In the genomic region with DNA sequence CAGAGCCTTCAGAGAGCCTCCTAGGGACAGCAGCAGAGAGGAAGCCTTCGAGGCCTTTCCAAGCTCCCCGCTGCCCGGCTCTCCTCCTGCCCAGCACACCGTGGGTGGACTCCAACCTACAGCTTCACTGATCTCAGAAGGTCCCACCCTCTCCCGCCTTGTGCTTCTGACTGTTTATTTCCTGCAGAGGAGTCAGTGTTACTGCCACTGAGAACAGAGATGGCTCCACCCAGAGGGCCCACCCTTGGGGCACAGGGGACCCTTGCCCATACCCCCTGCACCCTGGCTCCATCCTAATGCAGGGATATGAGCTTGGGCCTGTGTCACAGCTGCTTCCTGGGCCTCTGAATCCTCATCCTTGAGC, we compare ENCODE assay signal across 7 cellular contexts. TPM values are rescaled to one million over a fixed set of nuclear protein-coding genes. Genes with fewer than 3 reads are reported as not detected.
DNase-seq lines count a peak whose midpoint lies in the region; ATAC-seq and TF ChIP-seq lines count a peak whose summit lies in the region.

No MANE protein-coding gene starts in this region.

- H3K4me3 ChIP-seq in Peyer's patch (no peak overlapping the region), mesenchymal stem cell (ENCODE audit: insufficient read depth in 1 of 2, low read depth in 1 of 2, low read length in 2 of 2) (no peak overlapping the region)

- H3K4me1 ChIP-seq in Peyer's patch = peaks cover 0 to 68% (median 4%) of the 10 kb centered on the region in 4 donors
- H3K4me1 ChIP-seq in mesenchymal stem cell (ENCODE audit: control insufficient read depth, insufficient read depth, low read depth, low read length) = peaks cover 47% of the 10 kb centered on the region

- H3K27me3 ChIP-seq in Peyer's patch = no peaks in the 10 kb centered on the region
- H3K27me3 ChIP-seq in mesenchymal stem cell (ENCODE audit: control insufficient read depth in 1 of 2, insufficient read depth in 1 of 2, low read length in 2 of 2) = no peaks in the 10 kb centered on the region

- no peak overlapping the region for H4K91ac ChIP-seq in mesenchymal stem cell (ENCODE audit: low read length)

- no peaks in the 10 kb centered on the region for H3K27me3 Mint-ChIP-seq in activated naive CD8-positive, alpha-beta T cell treated with anti-CD3 and anti-CD28 coated beads for 36 hours
- peaks cover 5 to 14% of the 10 kb centered on the region in 2 donors for H3K27me3 Mint-ChIP-seq in stimulated activated naive B cell treated with anti-CD40 and anti-IgM and Interleukin-4, amounts not matched to agents 10 μg/mL and 1 μg/mL and 100 μg/mL, for 72 hours

- H3K79me1 ChIP-seq in mesenchymal stem cell (replicated peaks; ENCODE audit: low read length, poor library complexity, severe bottlenecking) = no peaks in the 10 kb centered on the region

- no peak overlapping the region for H3K4me2 ChIP-seq in mesenchymal stem cell (ENCODE audit: low read length, poor library complexity, severe bottlenecking)

- peak in 1 of 2 donors; percentile 55 for TF ChIP-seq POLR2A in Peyer's patch (IDR thresholded peaks at IDR 0.05)

- peak overlapping the region; percentile 17 for H2BK15ac ChIP-seq in mesenchymal stem cell (ENCODE audit: low read depth, poor library complexity, severe bottlenecking)

- H3K9me3 Mint-ChIP-seq in activated naive CD8-positive, alpha-beta T cell treated with anti-CD3 and anti-CD28 coated beads for 36 hours = peaks cover 2% of the 10 kb centered on the region
- H3K9me3 Mint-ChIP-seq in stimulated activated naive B cell treated with anti-CD40 and anti-IgM and Interleukin-4, amounts not matched to agents 10 μg/mL and 1 μg/mL and 100 μg/mL, for 72 hours = no peaks in the 10 kb centered on the region

- no peak overlapping the region for H3K23ac ChIP-seq in mesenchymal stem cell (ENCODE audit: low read length in 2 of 2)

- H4K8ac ChIP-seq in mesenchymal stem cell (ENCODE audit: low read length) = peak overlapping the region; percentile 62

- H3K27ac Mint-ChIP-seq in activated naive CD8-positive, alpha-beta T cell treated with anti-CD3 and anti-CD28 coated beads for 36 hours = peak overlapping the region; percentile 82
- no peak overlapping the region for H3K27ac Mint-ChIP-seq in stimulated activated naive B cell treated with anti-CD40 and anti-IgM and Interleukin-4, amounts not matched to agents 10 μg/mL and 1 μg/mL and 100 μg/mL, for 72 hours

- H2BK5ac ChIP-seq in mesenchymal stem cell (ENCODE audit: low read depth, low read length, poor library complexity, severe bottlenecking) = no peak overlapping the region

- no peak overlapping the region for H3K14ac ChIP-seq in mesenchymal stem cell (ENCODE audit: low read length in 2 of 2)

- 88% methylated on average over 5 of the region's 5 CpGs for WGBS in mesenchymal stem cell

- H3K36me3 ChIP-seq in Peyer's patch (no peaks in the 10 kb centered on the region), mesenchymal stem cell (ENCODE audit: control insufficient read depth in 1 of 2, insufficient read depth in 2 of 2, low read depth in 1 of 2, low read length in 2 of 2) (no peaks in the 10 kb centered on the region)

- no peak overlapping the region for H2AK5ac ChIP-seq in mesenchymal stem cell (ENCODE audit: low read length, severe bottlenecking)

- in situ Hi-C loops in GM13977 (cut with MboI; ENCODE audit: low pct_unique_long_range_greater_than_20kb, low sequenced_read_pairs, unreplicated experiment) = no loop called here

- no peak overlapping the region for H2BK120ac ChIP-seq in mesenchymal stem cell (ENCODE audit: low read depth, low read length)

- DNase-seq in Peyer's patch (peak in 2 of 3 donors; percentile 72 to 74), mesenchymal stem cell (peak; percentile 27), substantia nigra (lab: John Stamatoyannopoulos, UW) (peak in 5 of 49 donors; percentile 17 to 50 (median 23)), GM13977 (ENCODE audit: low spot score) (no peak)
- DNase-seq in activated naive CD8-positive, alpha-beta T cell treated with anti-CD3 and anti-CD28 coated beads for 36 hours = peak; percentile 59
- no peak for DNase-seq in stimulated activated naive B cell treated with anti-CD40 and anti-IgM and Interleukin-4, amounts not matched to agents 10 μg/mL and 1 μg/mL and 100 μg/mL, for 72 hours

- peaks cover 35% of the 10 kb centered on the region for H3K4me1 Mint-ChIP-seq in activated naive CD8-positive, alpha-beta T cell treated with anti-CD3 and anti-CD28 coated beads for 36 hours
- peaks cover 14 to 15% of the 10 kb centered on the region in 2 donors for H3K4me1 Mint-ChIP-seq in stimulated activated naive B cell treated with anti-CD40 and anti-IgM and Interleukin-4, amounts not matched to agents 10 μg/mL and 1 μg/mL and 100 μg/mL, for 72 hours

- H3K4ac ChIP-seq in mesenchymal stem cell (ENCODE audit: low read depth in 1 of 2, low read length in 2 of 2) = peak overlapping the region in 1 of 2 experiments; percentile 17

- peak overlapping the region in 1 of 2 experiments; percentile 67 for H2BK12ac ChIP-seq in mesenchymal stem cell (ENCODE audit: low read length in 2 of 2)

- peak overlapping the region; percentile 26 for H3K4me3 Mint-ChIP-seq in activated naive CD8-positive, alpha-beta T cell treated with anti-CD3 and anti-CD28 coated beads for 36 hours
- no peak overlapping the region for H3K4me3 Mint-ChIP-seq in stimulated activated naive B cell treated with anti-CD40 and anti-IgM and Interleukin-4, amounts not matched to agents 10 μg/mL and 1 μg/mL and 100 μg/mL, for 72 hours

- no peak for ATAC-seq in HG03354 (IDR thresholded peaks at IDR 0.05; ENCODE audit: poor library complexity, severe bottlenecking, unreplicated experiment)
- ATAC-seq in stimulated activated naive B cell treated with anti-CD40 and anti-IgM and Interleukin-4, amounts not matched to agents 10 μg/mL and 1 μg/mL and 100 μg/mL, for 72 hours (replicated peaks) = no peak

- no peaks in the 10 kb centered on the region for H3K36me3 Mint-ChIP-seq in activated naive CD8-positive, alpha-beta T cell treated with anti-CD3 and anti-CD28 coated beads for 36 hours
- no peaks in the 10 kb centered on the region for H3K36me3 Mint-ChIP-seq in stimulated activated naive B cell treated with anti-CD40 and anti-IgM and Interleukin-4, amounts not matched to agents 10 μg/mL and 1 μg/mL and 100 μg/mL, for 72 hours

- no peak overlapping the region for H2AFZ ChIP-seq in mesenchymal stem cell (ENCODE audit: low read depth, low read length)

- peak overlapping the region in 1 of 2 experiments; percentile 72 for H3K18ac ChIP-seq in mesenchymal stem cell (ENCODE audit: low read depth in 1 of 2, low read length in 2 of 2)

- TF ChIP-seq CTCF in Peyer's patch (IDR thresholded peaks at IDR 0.05) = no peak
- no peak for TF ChIP-seq CTCF in GM13977 (IDR thresholded peaks at IDR 0.05; ENCODE audit: extremely low read depth, insufficient read depth, missing control alignments)

- H3K27ac ChIP-seq in Peyer's patch = peak overlapping the region; percentile 17 to 95 (median 84)
- H3K27ac ChIP-seq in mesenchymal stem cell (ENCODE audit: low read length, poor library complexity, severe bottlenecking) = no peak overlapping the region
- H3K27ac ChIP-seq in substantia nigra (ENCODE audit: low read depth, low read length, poor library complexity, severe bottlenecking) = peak overlapping the region; percentile 96

- peak overlapping the region; percentile 56 for H3K9ac ChIP-seq in mesenchymal stem cell (ENCODE audit: low read length)

- H3K9me3 ChIP-seq in Peyer's patch (no peaks in the 10 kb centered on the region), mesenchymal stem cell (ENCODE audit: control insufficient read depth, low read length) (no peaks in the 10 kb centered on the region)

RNA-seq across cellular contexts. Expression of a gene that starts 52.8 kb away (rescaled TPM):
- 100 to 1,000 TPM in 1 of 4 donors, 10 to 100 TPM in 3; 38.0 to 101 (median 60.6) TPM for total RNA-seq in Peyer's patch
- 10 to 100 TPM; 40.1 to 44.9 TPM for total RNA-seq in activated naive CD8-positive, alpha-beta T cell treated with anti-CD3 and anti-CD28 coated beads for 36 hours
- polyA plus RNA-seq in mesenchymal stem cell (2013, experiment 1 of 2) = 78.1 TPM
- polyA plus RNA-seq in mesenchymal stem cell (2013, experiment 2 of 2) = 81.9 TPM

Comparison
In these comparisons a context has a peak if more than half of its experiments do, and no peak if none do; other contexts are left out.
1. DNase-seq: peak in Peyer's patch (2 of 3), activated naive CD8-positive, alpha-beta T cell treated with anti-CD3 and anti-CD28 coated beads for 36 hours (single experiment) and mesenchymal stem cell (single experiment); none in GM13977 (single experiment) and stimulated activated naive B cell treated with anti-CD40 and anti-IgM and Interleukin-4, amounts not matched to agents 10 μg/mL and 1 μg/mL and 100 μg/mL, for 72 hours (single experiment).